ENCODE assay signal across 39 cellular contexts in genomic region chr1:204936765-204937164, GRCh38.
"Had no signal": no experiment of that assay in that cellular context is flagged by ENCODE, and none has a peak within 500 bp of the region (broad histone marks: within the 10 kb centered on the region; RNA-seq: fewer than 3 reads in every experiment).

No MANE protein-coding gene starts in this region.

- H3K4me3 Mint-ChIP-seq: activated naive CD4-positive, alpha-beta T cell treated with anti-CD3 and anti-CD28 coated beads for 36 hours; activated naive CD4-positive, alpha-beta T cell treated with anti-CD3 and anti-CD28 coated beads, Interleukin-2, amount 10 ng/mL, durations not matched to agents 7 days and 5 days; activated naive CD4-positive, alpha-beta T cell treated with anti-CD3 and anti-CD28 coated beads, Interleukin-2, amount 50 U/mL, for 24 hours; activated naive CD8-positive, alpha-beta T cell; activated naive CD8-positive, alpha-beta T cell treated with anti-CD3 and anti-CD28 coated beads for 36 hours; activated naive CD8-positive, alpha-beta T cell treated with anti-CD3 and anti-CD28 coated beads, Interleukin-2, amount 10 ng/mL, durations not matched to agents 7 days and 5 days; activated naive CD8-positive, alpha-beta T cell treated with anti-CD3 and anti-CD28 coated beads, Interleukin-2, amount 50 U/mL, for 24 hours; activated T-cell treated with anti-CD3 and anti-CD28 coated beads, Interleukin-2, amount 50 U/mL, for 24 hours; activated T-cell treated with anti-CD3 and anti-CD28 coated beads, Interleukin-2, amount 50 U/mL, for 4 hours; activated T-cell treated with anti-CD3 and anti-CD28 coated beads, Interleukin-2, amount 50 U/mL, for 72 hours; activated T-helper 1 cell treated with anti-CD3 and anti-CD28 coated beads, Interleukin-12 subunit alpha, Interleukin-12 subunit beta, Interleukin-2, Interleukin-4 antibody, amounts not matched to agents 30 ng/mL and 10 ng/mL and 1 ng/mL, durations not matched to agents 14 hours and 24 hours and 36 hours; activated T-helper 17 cell treated with anti-CD3 and anti-CD28 coated beads, Interleukin-2, amount 50 U/mL, for 72 hours; brain; central memory CD8-positive, alpha-beta T cell had no signal

- H3K27ac Mint-ChIP-seq: activated naive CD4-positive, alpha-beta T cell treated with anti-CD3 and anti-CD28 coated beads for 36 hours; activated naive CD4-positive, alpha-beta T cell treated with anti-CD3 and anti-CD28 coated beads, Interleukin-2, amount 10 ng/mL, durations not matched to agents 7 days and 5 days; activated naive CD4-positive, alpha-beta T cell treated with anti-CD3 and anti-CD28 coated beads, Interleukin-2, amount 50 U/mL, for 24 hours; activated naive CD4-positive, alpha-beta T cell treated with anti-CD3 and anti-CD28 coated beads, Interleukin-2, amount 50 U/mL, for 72 hours; activated naive CD8-positive, alpha-beta T cell; activated naive CD8-positive, alpha-beta T cell treated with anti-CD3 and anti-CD28 coated beads for 36 hours; activated naive CD8-positive, alpha-beta T cell treated with anti-CD3 and anti-CD28 coated beads, Interleukin-2, amount 10 ng/mL, durations not matched to agents 7 days and 5 days; activated naive CD8-positive, alpha-beta T cell treated with anti-CD3 and anti-CD28 coated beads, Interleukin-2, amount 50 U/mL, for 24 hours; activated T-cell treated with anti-CD3 and anti-CD28 coated beads, Interleukin-2, amount 50 U/mL, for 24 hours; activated T-cell treated with anti-CD3 and anti-CD28 coated beads, Interleukin-2, amount 50 U/mL, for 72 hours; activated T-helper 1 cell treated with anti-CD3 and anti-CD28 coated beads, Interleukin-12 subunit alpha, Interleukin-12 subunit beta, Interleukin-2, Interleukin-4 antibody, amounts not matched to agents 30 ng/mL and 10 ng/mL and 1 ng/mL, durations not matched to agents 14 hours and 24 hours and 36 hours; activated T-helper 17 cell treated with anti-CD3 and anti-CD28 coated beads, Interleukin-2, amount 50 U/mL, for 72 hours; activated T-helper 2 cell treated with anti-CD3 and anti-CD28 coated beads, Interferon-gamma antibody, Interleukin-2, Interleukin-4, amounts not matched to agents 10 μg/mL and 5 μg/mL and 100 μg/mL, durations not matched to agents 14 hours and 24 hours and 36 hours had no signal

- H3K9me3 Mint-ChIP-seq: activated naive CD4-positive, alpha-beta T cell treated with anti-CD3 and anti-CD28 coated beads for 36 hours; activated naive CD4-positive, alpha-beta T cell treated with anti-CD3 and anti-CD28 coated beads, Interleukin-2, amount 10 ng/mL, durations not matched to agents 7 days and 5 days; activated naive CD4-positive, alpha-beta T cell treated with anti-CD3 and anti-CD28 coated beads, Interleukin-2, amount 50 U/mL, for 24 hours; activated naive CD4-positive, alpha-beta T cell treated with anti-CD3 and anti-CD28 coated beads, Interleukin-2, amount 50 U/mL, for 72 hours; activated naive CD8-positive, alpha-beta T cell treated with anti-CD3 and anti-CD28 coated beads for 36 hours; activated naive CD8-positive, alpha-beta T cell treated with anti-CD3 and anti-CD28 coated beads, Interleukin-2, amount 10 ng/mL, durations not matched to agents 7 days and 5 days; activated naive CD8-positive, alpha-beta T cell treated with anti-CD3 and anti-CD28 coated beads, Interleukin-2, amount 50 U/mL, for 24 hours; activated T-cell treated with anti-CD3 and anti-CD28 coated beads, Interleukin-2, amount 50 U/mL, for 24 hours; activated T-cell treated with anti-CD3 and anti-CD28 coated beads, Interleukin-2, amount 50 U/mL, for 4 hours; activated T-cell treated with anti-CD3 and anti-CD28 coated beads, Interleukin-2, amount 50 U/mL, for 72 hours; activated T-helper 1 cell treated with anti-CD3 and anti-CD28 coated beads, Interleukin-12 subunit alpha, Interleukin-12 subunit beta, Interleukin-2, Interleukin-4 antibody, amounts not matched to agents 30 ng/mL and 10 ng/mL and 1 ng/mL, durations not matched to agents 14 hours and 24 hours and 36 hours; activated T-helper 2 cell treated with anti-CD3 and anti-CD28 coated beads, Interferon-gamma antibody, Interleukin-2, Interleukin-4, amounts not matched to agents 10 μg/mL and 5 μg/mL and 100 μg/mL, durations not matched to agents 14 hours and 24 hours and 36 hours; brain; central memory CD8-positive, alpha-beta T cell had no signal

- H3K27me3 Mint-ChIP-seq: activated naive CD4-positive, alpha-beta T cell treated with anti-CD3 and anti-CD28 coated beads, Interleukin-2, amount 50 U/mL, for 24 hours; activated naive CD8-positive, alpha-beta T cell treated with anti-CD3 and anti-CD28 coated beads for 36 hours; brain had no signal

- H3K27ac ChIP-seq: adrenal gland, ascending aorta, body of pancreas, brain microvascular endothelial cell, breast epithelium, cardiac muscle cell had no signal

- FAIRE-seq: astrocyte, bronchial epithelial cell had no signal

- H3K4me3 ChIP-seq: adrenal gland, ascending aorta, body of pancreas, breast epithelium, cardiac muscle cell had no signal

- H3K4me1 Mint-ChIP-seq: activated naive CD4-positive, alpha-beta T cell treated with anti-CD3 and anti-CD28 coated beads, Interleukin-2, amount 10 ng/mL, durations not matched to agents 7 days and 5 days; activated naive CD4-positive, alpha-beta T cell treated with anti-CD3 and anti-CD28 coated beads, Interleukin-2, amount 50 U/mL, for 24 hours; activated naive CD8-positive, alpha-beta T cell treated with anti-CD3 and anti-CD28 coated beads for 36 hours; activated naive CD8-positive, alpha-beta T cell treated with anti-CD3 and anti-CD28 coated beads, Interleukin-2, amount 10 ng/mL, durations not matched to agents 7 days and 5 days; activated naive CD8-positive, alpha-beta T cell treated with anti-CD3 and anti-CD28 coated beads, Interleukin-2, amount 50 U/mL, for 24 hours; activated T-helper 17 cell treated with anti-CD3 and anti-CD28 coated beads, Interleukin-2, amount 50 U/mL, for 72 hours; central memory CD8-positive, alpha-beta T cell had no signal

- H3K36me3 Mint-ChIP-seq: activated naive CD4-positive, alpha-beta T cell treated with anti-CD3 and anti-CD28 coated beads, Interleukin-2, amount 10 ng/mL, durations not matched to agents 7 days and 5 days; activated naive CD4-positive, alpha-beta T cell treated with anti-CD3 and anti-CD28 coated beads, Interleukin-2, amount 50 U/mL, for 24 hours; activated naive CD4-positive, alpha-beta T cell treated with anti-CD3 and anti-CD28 coated beads, Interleukin-2, amount 50 U/mL, for 72 hours; activated naive CD8-positive, alpha-beta T cell; activated naive CD8-positive, alpha-beta T cell treated with anti-CD3 and anti-CD28 coated beads for 36 hours; activated naive CD8-positive, alpha-beta T cell treated with anti-CD3 and anti-CD28 coated beads, Interleukin-2, amount 10 ng/mL, durations not matched to agents 7 days and 5 days had no signal

- H3K9me3 ChIP-seq: adrenal gland, ascending aorta, body of pancreas, breast epithelium had no signal

- H3K4me1 ChIP-seq: adrenal gland, ascending aorta, body of pancreas, breast epithelium had no signal

- ATAC-seq: activated naive CD4-positive, alpha-beta T cell treated with anti-CD3 and anti-CD28 coated beads, Interleukin-2, amount 50 U/mL, for 72 hours; activated naive CD8-positive, alpha-beta T cell treated with anti-CD3 and anti-CD28 coated beads, Interleukin-2, amount 50 U/mL, for 24 hours; activated T-cell treated with anti-CD3 and anti-CD28 coated beads, Interleukin-2, amount 50 U/mL, for 4 hours; activated T-cell treated with anti-CD3 and anti-CD28 coated beads, Interleukin-2, amount 50 U/mL, for 72 hours; activated T-helper 17 cell treated with anti-CD3 and anti-CD28 coated beads, Interleukin-2, amount 50 U/mL, for 72 hours; body of pancreas had no signal

- H3K36me3 ChIP-seq: adrenal gland, ascending aorta, brain microvascular endothelial cell, breast epithelium, cardiac muscle cell had no signal

- H3K27me3 ChIP-seq: adrenal gland, ascending aorta, body of pancreas, breast epithelium had no signal

- DNase-seq: activated effector memory CD4-positive, alpha-beta T cell treated with anti-CD3 and anti-CD28 coated beads, Interleukin-2, amount 50 U/mL, for 16 hours; activated effector memory CD4-positive, alpha-beta T cell treated with Interleukin-2 at 50 U/mL for 16 hours; activated gamma-delta T cell; activated gamma-delta T cell treated with Interleukin-2 at 50 U/mL for 16 hours; activated naive CD4-positive, alpha-beta T cell; activated naive CD4-positive, alpha-beta T cell treated with anti-CD3 and anti-CD28 coated beads for 36 hours; activated naive CD4-positive, alpha-beta T cell treated with anti-CD3 and anti-CD28 coated beads, Interleukin-2, amount 10 ng/mL, durations not matched to agents 7 days and 5 days; activated naive CD4-positive, alpha-beta T cell treated with anti-CD3 and anti-CD28 coated beads, Interleukin-2, amount 50 U/mL, for 16 hours; activated naive CD4-positive, alpha-beta T cell treated with Interleukin-2 at 50 U/mL for 16 hours; activated naive CD8-positive, alpha-beta T cell treated with anti-CD3 and anti-CD28 coated beads for 36 hours; activated naive CD8-positive, alpha-beta T cell treated with anti-CD3 and anti-CD28 coated beads, Interleukin-2, amount 10 ng/mL, durations not matched to agents 7 days and 5 days; activated naive CD8-positive, alpha-beta T cell treated with anti-CD3 and anti-CD28 coated beads, Interleukin-2, amount 50 U/mL, for 24 hours; activated T-cell treated with anti-CD3 and anti-CD28 coated beads, Interleukin-2, amount 50 U/mL, for 1 hour; activated T-cell treated with anti-CD3 and anti-CD28 coated beads, Interleukin-2, amount 50 U/mL, for 24 hours; activated T-cell treated with anti-CD3 and anti-CD28 coated beads, Interleukin-2, amount 50 U/mL, for 4 hours; activated T-cell treated with anti-CD3 and anti-CD28 coated beads, Interleukin-2, amount 50 U/mL, for 48 hours; activated T-cell treated with anti-CD3 and anti-CD28 coated beads, Interleukin-2, amount 50 U/mL, for 72 hours; adrenal gland; amniotic stem cell; amygdala; anterior cingulate cortex; body of pancreas; brain microvascular endothelial cell; caudate nucleus; central memory CD4-positive, alpha-beta T cell; cerebellar nuclear complex had no signal
